In genomic region chr6:158839796-158840195, GRCh38 we compare ENCODE assay signal across 14 cellular contexts. TPM values are rescaled to one million over a fixed set of nuclear protein-coding genes. Genes with fewer than 3 reads are reported as not detected.
A peak's percentile ranks its signal among the peaks of the same experiment; 100 is the strongest.
DNase-seq lines count a peak whose midpoint lies in the region; ATAC-seq and TF ChIP-seq lines count a peak whose summit lies in the region.
"Had no signal": no experiment of that assay in that cellular context is flagged by ENCODE, and none has a peak within 500 bp of the region (broad histone marks: within the 10 kb centered on the region; RNA-seq: fewer than 3 reads in every experiment).

No MANE protein-coding gene starts in this region.

- H3K4me3 Mint-ChIP-seq in activated CD8-positive, alpha-beta T cell treated with anti-CD3 and anti-CD28 coated beads, Interleukin-2, amount 10 ng/mL, durations not matched to agents 7 days and 5 days: no peak overlapping the region
- no peak overlapping the region for H3K4me3 Mint-ChIP-seq in activated CD8-positive, alpha-beta T cell treated with anti-CD3 and anti-CD28 coated beads for 36 hours
- no peak overlapping the region for H3K4me3 Mint-ChIP-seq in CD4-positive, alpha-beta T cell
- no peak overlapping the region for H3K4me3 Mint-ChIP-seq in activated T-helper 1 cell treated with anti-CD3 and anti-CD28 coated beads, Interleukin-12 subunit alpha, Interleukin-12 subunit beta, Interleukin-2, Interleukin-4 antibody, amounts not matched to agents 30 ng/mL and 10 ng/mL and 1 ng/mL, durations not matched to agents 14 hours and 24 hours and 36 hours
- H3K4me3 Mint-ChIP-seq: CD14-positive monocyte, IgD-negative memory B cell had no signal

- H2BK12ac ChIP-seq in trophoblast cell (ENCODE audit: low read length): no peak overlapping the region

- H3K79me2 ChIP-seq in hepatocyte (no peaks in the 10 kb centered on the region), trophoblast cell (ENCODE audit: control insufficient read depth, insufficient read depth, low read length, poor library complexity) (no peaks in the 10 kb centered on the region)

- peak overlapping the region; percentile 68 for H4K91ac ChIP-seq in trophoblast cell (ENCODE audit: low read depth, low read length)

- H3K79me1 ChIP-seq in trophoblast cell (ENCODE audit: low read length): peaks cover 24% of the 10 kb centered on the region

- intact Hi-C loops in activated CD8-positive, alpha-beta T cell treated with anti-CD3 and anti-CD28 coated beads for 36 hours (cut with micrococcal nuclease): no loop called here
- intact Hi-C loops in CD4-positive, alpha-beta T cell (cut with DNase I, micrococcal nuclease): no loop called here
- intact Hi-C loops in activated T-helper 1 cell treated with anti-CD3 and anti-CD28 coated beads, Interleukin-12 subunit alpha, Interleukin-12 subunit beta, Interleukin-2, Interleukin-4 antibody, amounts not matched to agents 30 ng/mL and 10 ng/mL and 1 ng/mL, durations not matched to agents 14 hours and 24 hours and 36 hours (cut with micrococcal nuclease): no loop called here

- ATAC-seq in activated CD8-positive, alpha-beta T cell treated with anti-CD3 and anti-CD28 coated beads, Interleukin-2, amount 10 ng/mL, durations not matched to agents 7 days and 5 days: peak; percentile 47
- ATAC-seq in activated CD8-positive, alpha-beta T cell treated with anti-CD3 and anti-CD28 coated beads for 36 hours: no peak
- no peak for ATAC-seq in HG02885 (IDR thresholded peaks at IDR 0.05; ENCODE audit: poor library complexity, unreplicated experiment)
- ATAC-seq in CD4-positive, alpha-beta T cell (ENCODE audit: poor library complexity): no peak
- ATAC-seq: GM12878 had no signal

- no peak overlapping the region for H4K12ac ChIP-seq in trophoblast cell (ENCODE audit: low read depth, low read length)

- 73% methylated on average over 5 of the region's 5 CpGs for WGBS in hepatocyte (ENCODE audit: low lambda C conversion rate, missing lambda C conversion rate)
- WGBS in trophoblast cell (ENCODE audit: extremely low coverage, insufficient coverage, insufficient read length): no CpG with 5 or more reads among the region's 5 CpGs

- TF ChIP-seq CTCF in activated CD8-positive, alpha-beta T cell treated with anti-CD3 and anti-CD28 coated beads for 36 hours (IDR thresholded peaks at IDR 0.05): no peak
- TF ChIP-seq CTCF in hepatocyte (IDR thresholded peaks at IDR 0.05; ENCODE audit: poor library complexity): no peak
- no peak for TF ChIP-seq CTCF in CD4-positive, alpha-beta T cell (IDR thresholded peaks at IDR 0.05)

- no peak overlapping the region for H3K23ac ChIP-seq in trophoblast cell (ENCODE audit: low read length)

- H3K9ac ChIP-seq in trophoblast cell (ENCODE audit: low read length): no peak overlapping the region

- no peak overlapping the region for H2AK5ac ChIP-seq in trophoblast cell (ENCODE audit: low read length)

- H4K8ac ChIP-seq in trophoblast cell (ENCODE audit: low read depth, low read length): no peak overlapping the region

- H3K27me3 Mint-ChIP-seq in activated CD8-positive, alpha-beta T cell treated with anti-CD3 and anti-CD28 coated beads, Interleukin-2, amount 10 ng/mL, durations not matched to agents 7 days and 5 days (ENCODE audit: low read depth): peaks cover 12% of the 10 kb centered on the region
- H3K27me3 Mint-ChIP-seq in activated CD8-positive, alpha-beta T cell treated with anti-CD3 and anti-CD28 coated beads for 36 hours: no peaks in the 10 kb centered on the region
- no peaks in the 10 kb centered on the region for H3K27me3 Mint-ChIP-seq in CD4-positive, alpha-beta T cell
- no peaks in the 10 kb centered on the region for H3K27me3 Mint-ChIP-seq in activated T-helper 1 cell treated with anti-CD3 and anti-CD28 coated beads, Interleukin-12 subunit alpha, Interleukin-12 subunit beta, Interleukin-2, Interleukin-4 antibody, amounts not matched to agents 30 ng/mL and 10 ng/mL and 1 ng/mL, durations not matched to agents 14 hours and 24 hours and 36 hours (ENCODE audit: insufficient read depth)

- H2BK5ac ChIP-seq in trophoblast cell (ENCODE audit: low read depth, low read length, poor library complexity): no peak overlapping the region

- peak overlapping the region; percentile 33 for H2BK120ac ChIP-seq in trophoblast cell (ENCODE audit: insufficient read depth, low read length, poor library complexity)

- H3K4me2 ChIP-seq in hepatocyte (no peak overlapping the region), trophoblast cell (ENCODE audit: low read length) (no peak overlapping the region)

- CTCF ChIA-PET in activated CD8-positive, alpha-beta T cell treated with anti-CD3 and anti-CD28 coated beads, Interleukin-2, amount 10 ng/mL, durations not matched to agents 7 days and 5 days (lab: Charles Lee): no interaction called here
- CTCF ChIA-PET in activated CD8-positive, alpha-beta T cell treated with anti-CD3 and anti-CD28 coated beads for 36 hours (lab: Charles Lee): interaction anchor here (1.1 kb wide), 1 partner anchor 135 kb away, joined by 4 read pairs; no protein-coding TSS in a partner anchor
- CTCF ChIA-PET in CD4-positive, alpha-beta T cell (lab: Charles Lee): no interaction called here

- no peak overlapping the region for H3K4me3 ChIP-seq in hepatocyte
- H3K4me3 ChIP-seq in trophoblast cell (ENCODE audit: low read depth, low read length): no peak overlapping the region
- H3K4me3 ChIP-seq: GM12878, HAP-1 had no signal

- POLR2A ChIA-PET in activated CD8-positive, alpha-beta T cell treated with anti-CD3 and anti-CD28 coated beads, Interleukin-2, amount 10 ng/mL, durations not matched to agents 7 days and 5 days (lab: Charles Lee): interaction anchor here (0.6 to 1.1 kb wide), 2 partner anchors 20 to 1363 kb away, joined by 3 read pairs; partner anchors contain the start of gene EZR
- POLR2A ChIA-PET in activated CD8-positive, alpha-beta T cell treated with anti-CD3 and anti-CD28 coated beads for 36 hours (lab: Charles Lee): interaction anchor here (0.5 to 1.2 kb wide), 2 partner anchors 15 to 138 kb away, joined by 3 to 6 read pairs; no protein-coding TSS in a partner anchor
- POLR2A ChIA-PET in CD4-positive, alpha-beta T cell (lab: Charles Lee): no interaction called here

- no peaks in the 10 kb centered on the region for H3K36me3 Mint-ChIP-seq in activated CD8-positive, alpha-beta T cell treated with anti-CD3 and anti-CD28 coated beads, Interleukin-2, amount 10 ng/mL, durations not matched to agents 7 days and 5 days (ENCODE audit: low read depth)
- no peaks in the 10 kb centered on the region for H3K36me3 Mint-ChIP-seq in activated CD8-positive, alpha-beta T cell treated with anti-CD3 and anti-CD28 coated beads for 36 hours (ENCODE audit: low read depth)
- H3K36me3 Mint-ChIP-seq in CD4-positive, alpha-beta T cell (ENCODE audit: low read depth): no peaks in the 10 kb centered on the region
- H3K36me3 Mint-ChIP-seq in activated T-helper 1 cell treated with anti-CD3 and anti-CD28 coated beads, Interleukin-12 subunit alpha, Interleukin-12 subunit beta, Interleukin-2, Interleukin-4 antibody, amounts not matched to agents 30 ng/mL and 10 ng/mL and 1 ng/mL, durations not matched to agents 14 hours and 24 hours and 36 hours (ENCODE audit: low read depth): no peaks in the 10 kb centered on the region
- H3K36me3 Mint-ChIP-seq: CD14-positive monocyte, IgD-negative memory B cell had no signal

- H3K14ac ChIP-seq in trophoblast cell (ENCODE audit: low read length): no peak overlapping the region

- H3K27ac ChIP-seq in hepatocyte: peak overlapping the region; percentile 57
- H3K27ac ChIP-seq in trophoblast cell (ENCODE audit: low read depth, low read length): peak overlapping the region; percentile 54
- no peak overlapping the region for H3K27ac ChIP-seq in CD4-positive, alpha-beta T cell (ENCODE audit: low read depth, low read length)
- H3K27ac ChIP-seq: 22Rv1 had no signal

- H3K27me3 ChIP-seq in hepatocyte: no peaks in the 10 kb centered on the region
- H3K27me3 ChIP-seq in trophoblast cell (ENCODE audit: insufficient read depth, low read length): no peaks in the 10 kb centered on the region
- no peaks in the 10 kb centered on the region for H3K27me3 ChIP-seq in CD4-positive, alpha-beta T cell (ENCODE audit: control insufficient read depth, insufficient read depth, low read length)

- no peak overlapping the region for H3K18ac ChIP-seq in trophoblast cell (ENCODE audit: low read length)

- peaks cover 6% of the 10 kb centered on the region for H3K4me1 Mint-ChIP-seq in activated CD8-positive, alpha-beta T cell treated with anti-CD3 and anti-CD28 coated beads, Interleukin-2, amount 10 ng/mL, durations not matched to agents 7 days and 5 days (ENCODE audit: low read depth)
- no peaks in the 10 kb centered on the region for H3K4me1 Mint-ChIP-seq in activated CD8-positive, alpha-beta T cell treated with anti-CD3 and anti-CD28 coated beads for 36 hours (ENCODE audit: low read depth)
- H3K4me1 Mint-ChIP-seq in CD4-positive, alpha-beta T cell (ENCODE audit: low read depth): no peaks in the 10 kb centered on the region
- no peaks in the 10 kb centered on the region for H3K4me1 Mint-ChIP-seq in activated T-helper 1 cell treated with anti-CD3 and anti-CD28 coated beads, Interleukin-12 subunit alpha, Interleukin-12 subunit beta, Interleukin-2, Interleukin-4 antibody, amounts not matched to agents 30 ng/mL and 10 ng/mL and 1 ng/mL, durations not matched to agents 14 hours and 24 hours and 36 hours (ENCODE audit: low read depth)

- DNase-seq in activated CD8-positive, alpha-beta T cell treated with anti-CD3 and anti-CD28 coated beads, Interleukin-2, amount 10 ng/mL, durations not matched to agents 7 days and 5 days: no peak
- DNase-seq in activated CD8-positive, alpha-beta T cell treated with anti-CD3 and anti-CD28 coated beads for 36 hours: no peak
- DNase-seq in hepatocyte (ENCODE audit: low spot score) (no peak), trophoblast cell (peak in 1 of 2 donors; percentile 86)
- no peak for DNase-seq in CD4-positive, alpha-beta T cell
- no peak for DNase-seq in activated T-helper 1 cell treated with anti-CD3 and anti-CD28 coated beads, Interleukin-12 subunit alpha, Interleukin-12 subunit beta, Interleukin-2, Interleukin-4 antibody, amounts not matched to agents 30 ng/mL and 10 ng/mL and 1 ng/mL, durations not matched to agents 14 hours and 24 hours and 36 hours (ENCODE audit: low spot score)
- DNase-seq: DMS53, GOT3 had no signal

- no peaks in the 10 kb centered on the region for H3K9me3 Mint-ChIP-seq in activated CD8-positive, alpha-beta T cell treated with anti-CD3 and anti-CD28 coated beads, Interleukin-2, amount 10 ng/mL, durations not matched to agents 7 days and 5 days (ENCODE audit: insufficient read depth)
- H3K9me3 Mint-ChIP-seq in activated CD8-positive, alpha-beta T cell treated with anti-CD3 and anti-CD28 coated beads for 36 hours: peaks cover 3% of the 10 kb centered on the region
- peaks cover 6% of the 10 kb centered on the region for H3K9me3 Mint-ChIP-seq in CD4-positive, alpha-beta T cell
- H3K9me3 Mint-ChIP-seq in activated T-helper 1 cell treated with anti-CD3 and anti-CD28 coated beads, Interleukin-12 subunit alpha, Interleukin-12 subunit beta, Interleukin-2, Interleukin-4 antibody, amounts not matched to agents 30 ng/mL and 10 ng/mL and 1 ng/mL, durations not matched to agents 14 hours and 24 hours and 36 hours: peaks cover 6% of the 10 kb centered on the region
- H3K9me3 Mint-ChIP-seq: CD14-positive monocyte, IgD-negative memory B cell had no signal

- H3K36me3 ChIP-seq in hepatocyte (replicated peaks; ENCODE audit: insufficient read depth, low read depth) (no peaks in the 10 kb centered on the region), trophoblast cell (ENCODE audit: control insufficient read depth in 1 of 2, insufficient read depth in 2 of 2, low read length in 2 of 2) (no peaks in the 10 kb centered on the region)
- H3K36me3 ChIP-seq: HAP-1 had no signal

- no peak overlapping the region for H3K4ac ChIP-seq in trophoblast cell (ENCODE audit: low read depth, low read length)

- H3K9me2 ChIP-seq in hepatocyte (replicated peaks; ENCODE audit: insufficient read depth): no peaks in the 10 kb centered on the region

- peaks cover 19% of the 10 kb centered on the region for H3K4me1 ChIP-seq in hepatocyte (ENCODE audit: insufficient read depth)
- peaks cover 26 to 28% of the 10 kb centered on the region in 2 experiments for H3K4me1 ChIP-seq in trophoblast cell (ENCODE audit: control insufficient read depth in 1 of 2, insufficient read depth in 2 of 2, low read length in 2 of 2)

- H2AFZ ChIP-seq in hepatocyte (no peak overlapping the region), trophoblast cell (ENCODE audit: insufficient read depth, low read length, poor library complexity) (no peak overlapping the region)

- no peak overlapping the region for H3K27ac Mint-ChIP-seq in activated CD8-positive, alpha-beta T cell treated with anti-CD3 and anti-CD28 coated beads, Interleukin-2, amount 10 ng/mL, durations not matched to agents 7 days and 5 days
- H3K27ac Mint-ChIP-seq in activated CD8-positive, alpha-beta T cell treated with anti-CD3 and anti-CD28 coated beads for 36 hours: no peak overlapping the region
- H3K27ac Mint-ChIP-seq in CD4-positive, alpha-beta T cell: no peak overlapping the region
- no peak overlapping the region for H3K27ac Mint-ChIP-seq in activated T-helper 1 cell treated with anti-CD3 and anti-CD28 coated beads, Interleukin-12 subunit alpha, Interleukin-12 subunit beta, Interleukin-2, Interleukin-4 antibody, amounts not matched to agents 30 ng/mL and 10 ng/mL and 1 ng/mL, durations not matched to agents 14 hours and 24 hours and 36 hours
- H3K27ac Mint-ChIP-seq: IgD-negative memory B cell had no signal

- no peaks in the 10 kb centered on the region for H4K20me1 ChIP-seq in hepatocyte (ENCODE audit: insufficient read depth, poor library complexity, severe bottlenecking)

- H3K9me3 ChIP-seq in hepatocyte (ENCODE audit: low read depth) (no peaks in the 10 kb centered on the region), trophoblast cell (ENCODE audit: insufficient read depth, low read depth, low read length) (peaks cover 1% of the 10 kb centered on the region)
- H3K9me3 ChIP-seq in CD4-positive, alpha-beta T cell (ENCODE audit: control insufficient read depth, low read length): no peaks in the 10 kb centered on the region
- H3K9me3 ChIP-seq: HAP-1 had no signal

RNA-seq across cellular contexts. Expression of gene EZR, which starts 20.6 kb away (rescaled TPM):
- 100 to 1,000 TPM; 177 to 180 TPM for total RNA-seq in activated CD8-positive, alpha-beta T cell treated with anti-CD3 and anti-CD28 coated beads, Interleukin-2, amount 10 ng/mL, durations not matched to agents 7 days and 5 days
- 100 to 1,000 TPM; 199 to 206 TPM for total RNA-seq in activated CD8-positive, alpha-beta T cell treated with anti-CD3 and anti-CD28 coated beads for 36 hours
- 395 and 399 TPM in 2 replicates for total RNA-seq in hepatocyte
- 616 and 623 TPM in 2 replicates for polyA plus RNA-seq in hepatocyte
- 490 and 492 TPM in 2 replicates for polyA plus RNA-seq in trophoblast cell (2013)
- 100 to 1,000 TPM; 434 to 449 TPM for total RNA-seq in CD4-positive, alpha-beta T cell
- 205 and 206 TPM in 2 replicates for total RNA-seq in activated T-helper 1 cell treated with anti-CD3 and anti-CD28 coated beads, Interleukin-12 subunit alpha, Interleukin-12 subunit beta, Interleukin-2, Interleukin-4 antibody, amounts not matched to agents 30 ng/mL and 10 ng/mL and 1 ng/mL, durations not matched to agents 14 hours and 24 hours and 36 hours
